In the genomic region with DNA sequence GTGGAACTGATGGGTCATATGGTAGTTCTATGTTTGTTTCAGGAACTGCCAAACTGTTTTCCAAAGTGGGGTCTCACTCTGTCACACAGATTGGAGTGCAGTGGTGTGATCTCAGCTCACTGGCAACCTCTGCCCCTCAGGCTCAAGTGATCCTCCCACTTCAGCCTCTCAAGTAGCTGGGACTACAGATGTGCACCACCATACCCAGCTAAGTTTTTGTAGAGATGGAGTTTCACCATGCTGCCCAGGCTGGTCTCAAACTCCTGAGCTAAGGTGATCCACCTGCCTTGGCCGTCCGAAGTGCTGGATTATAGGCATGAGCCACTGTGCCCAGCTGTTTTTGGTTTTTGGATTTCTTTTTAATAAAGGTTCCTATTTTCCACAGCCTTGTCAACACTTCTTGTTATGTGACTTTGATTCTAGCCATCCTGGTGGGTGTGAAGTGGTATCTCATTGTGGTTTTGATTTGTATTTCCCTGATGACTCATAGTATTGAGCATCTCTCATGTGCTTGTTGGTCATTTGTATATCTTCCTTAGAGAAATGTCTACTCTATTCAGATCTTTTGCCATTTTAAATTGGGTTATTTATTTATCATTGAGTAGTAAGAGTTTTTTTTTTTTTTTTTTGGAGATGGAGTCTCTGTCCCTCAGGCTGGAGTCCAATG, we compare ENCODE assay signal across 13 cellular contexts. TPM values are rescaled to one million over a fixed set of nuclear protein-coding genes. Genes with fewer than 3 reads are reported as not detected.
DNase-seq lines count a peak whose midpoint lies in the region; ATAC-seq, FAIRE-seq and TF ChIP-seq lines count a peak whose summit lies in the region.
"Had no signal": no experiment of that assay in that cellular context is flagged by ENCODE, and none has a peak within 500 bp of the region (broad histone marks: within the 10 kb centered on the region; RNA-seq: fewer than 3 reads in every experiment).

No MANE protein-coding gene starts in this region.

- H2AFZ ChIP-seq in astrocyte (ENCODE audit: low read depth, low read length) (no peak overlapping the region), keratinocyte (ENCODE audit: control insufficient read depth, low read length) (no peak overlapping the region)

- no peaks in the 10 kb centered on the region for H3K9me1 ChIP-seq in keratinocyte (ENCODE audit: control insufficient read depth, extremely low read depth, insufficient read depth, low read length)

- H3K4me1 Mint-ChIP-seq in CD4-positive, CD25-positive, alpha-beta regulatory T cell, result peaks cover 12 to 27% (median 14%) of the 10 kb centered on the region in 4 donors
- H3K4me1 Mint-ChIP-seq in HFFc6 (ENCODE audit: low read depth) (peaks cover 11% of the 10 kb centered on the region), astrocyte (ENCODE audit: low read depth, unreplicated experiment) (no peaks in the 10 kb centered on the region)

- H3K9ac ChIP-seq in astrocyte (ENCODE audit: low read length) (no peak overlapping the region), keratinocyte (ENCODE audit: control insufficient read depth, extremely low read depth, insufficient read depth, low read length) (peak overlapping the region; percentile 7)

- FAIRE-seq in astrocyte (lab: Jason Lieb, UNC) (no peak), keratinocyte (lab: Jason Lieb, UNC) (no peak)

- dilution Hi-C loops in keratinocyte (cut with MboI; ENCODE audit: extremely low pct_ligation_motif_present, low sequenced_read_pairs), result no loop called here

- peak; percentile 78 to 89 for ATAC-seq in CD4-positive, CD25-positive, alpha-beta regulatory T cell (ENCODE audit: low read depth in 2 of 2)
- ATAC-seq in GM21528 (IDR thresholded peaks at IDR 0.05; ENCODE audit: low FRiP score, unreplicated experiment) (no peak), GM19324 (IDR thresholded peaks at IDR 0.05; ENCODE audit: low FRiP score, unreplicated experiment) (no peak)
- ATAC-seq: HCT116 had no signal

- no peaks in the 10 kb centered on the region for H3K79me2 ChIP-seq in astrocyte (ENCODE audit: insufficient read depth, low read length)
- H3K79me2 ChIP-seq in keratinocyte (ENCODE audit: control insufficient read depth, insufficient read depth, low read length), result no peaks in the 10 kb centered on the region

- H3K36me3 ChIP-seq in CD4-positive, CD25-positive, alpha-beta regulatory T cell (ENCODE audit: control insufficient read depth, insufficient read depth, low read length), result peaks cover 62% of the 10 kb centered on the region
- H3K36me3 ChIP-seq in astrocyte (ENCODE audit: insufficient read depth, low read length) (peaks cover 31% of the 10 kb centered on the region), keratinocyte (ENCODE audit: control insufficient read depth in 2 of 2, extremely low read depth in 1 of 2, insufficient read depth in 2 of 2, low read length in 2 of 2) (peaks cover 13 to 63% of the 10 kb centered on the region in 2 experiments)

- no peak overlapping the region for H3K4me3 ChIP-seq in CD4-positive, CD25-positive, alpha-beta regulatory T cell (ENCODE audit: low read depth, low read length)
- no peak overlapping the region for H3K4me3 ChIP-seq in astrocyte (ENCODE audit: insufficient read depth, low read depth, low read length)
- no peak overlapping the region for H3K4me3 ChIP-seq in keratinocyte (ENCODE audit: control insufficient read depth in 2 of 3, extremely low read depth in 1 of 3, insufficient read depth in 2 of 3, low read depth in 1 of 3, low read length in 3 of 3)

- no peak overlapping the region for H3K27ac ChIP-seq in CD4-positive, CD25-positive, alpha-beta regulatory T cell (ENCODE audit: insufficient read depth, low read length, poor library complexity, severe bottlenecking)
- no peak overlapping the region for H3K27ac ChIP-seq in astrocyte (ENCODE audit: low read depth, low read length)
- peak overlapping the region; percentile 25 for H3K27ac ChIP-seq in keratinocyte (ENCODE audit: control insufficient read depth, insufficient read depth, low read length)
- no peak overlapping the region for H3K27ac ChIP-seq in substantia nigra (ENCODE audit: low read depth, low read length, poor library complexity, severe bottlenecking)

- H4K20me1 ChIP-seq in astrocyte (ENCODE audit: insufficient read depth, low read length) (peaks cover 11% of the 10 kb centered on the region), keratinocyte (ENCODE audit: control insufficient read depth, extremely low read depth, insufficient read depth, low read length) (peaks cover 3% of the 10 kb centered on the region)

- H3K27me3 ChIP-seq in CD4-positive, CD25-positive, alpha-beta regulatory T cell (ENCODE audit: control insufficient read depth, insufficient read depth, low read length), result no peaks in the 10 kb centered on the region
- no peaks in the 10 kb centered on the region for H3K27me3 ChIP-seq in astrocyte (ENCODE audit: insufficient read depth, low read length)
- H3K27me3 ChIP-seq in keratinocyte (ENCODE audit: control insufficient read depth, extremely low read depth, insufficient read depth, low read length), result no peaks in the 10 kb centered on the region

- H3K9me3 ChIP-seq in CD4-positive, CD25-positive, alpha-beta regulatory T cell (ENCODE audit: control insufficient read depth in 2 of 2, low read length in 2 of 2), result no peaks in the 10 kb centered on the region
- H3K9me3 ChIP-seq in astrocyte (ENCODE audit: insufficient read depth, low read depth, low read length) (no peaks in the 10 kb centered on the region), keratinocyte (ENCODE audit: control insufficient read depth, low read depth, low read length) (no peaks in the 10 kb centered on the region)

- no peaks in the 10 kb centered on the region for H3K4me1 ChIP-seq in CD4-positive, CD25-positive, alpha-beta regulatory T cell (ENCODE audit: control insufficient read depth, insufficient read depth, low read length, poor library complexity, severe bottlenecking)
- peaks cover 3% of the 10 kb centered on the region for H3K4me1 ChIP-seq in astrocyte (ENCODE audit: insufficient read depth, low read length)
- H3K4me1 ChIP-seq in keratinocyte (ENCODE audit: control insufficient read depth, extremely low read depth, insufficient read depth, low read length), result peaks cover 4% of the 10 kb centered on the region

- H3K36me3 Mint-ChIP-seq in CD4-positive, CD25-positive, alpha-beta regulatory T cell, result peaks cover 67% of the 10 kb centered on the region
- peaks cover 78% of the 10 kb centered on the region for H3K36me3 Mint-ChIP-seq in HFFc6 (ENCODE audit: low read depth)
- H3K36me3 Mint-ChIP-seq in astrocyte (ENCODE audit: low read depth, unreplicated experiment), result peaks cover 31% of the 10 kb centered on the region

- H3K4me2 ChIP-seq in astrocyte (ENCODE audit: low read length), result no peak overlapping the region
- H3K4me2 ChIP-seq in keratinocyte (ENCODE audit: control insufficient read depth, extremely low read depth, insufficient read depth, low read depth, low read length), result no peak overlapping the region

- H3K27ac Mint-ChIP-seq in CD4-positive, CD25-positive, alpha-beta regulatory T cell, result no peak overlapping the region
- H3K27ac Mint-ChIP-seq in HFFc6 (no peak overlapping the region), astrocyte (ENCODE audit: unreplicated experiment) (no peak overlapping the region)
- H3K27ac Mint-ChIP-seq: activated naive CD8-positive, alpha-beta T cell had no signal

- H3K4me3 Mint-ChIP-seq in CD4-positive, CD25-positive, alpha-beta regulatory T cell, result no peak overlapping the region
- H3K4me3 Mint-ChIP-seq in HFFc6 (no peak overlapping the region), astrocyte (ENCODE audit: unreplicated experiment) (no peak overlapping the region)
- H3K4me3 Mint-ChIP-seq: activated naive CD8-positive, alpha-beta T cell; naive B cell had no signal

- no peaks in the 10 kb centered on the region for H3K9me3 Mint-ChIP-seq in CD4-positive, CD25-positive, alpha-beta regulatory T cell
- H3K9me3 Mint-ChIP-seq in HFFc6 (no peaks in the 10 kb centered on the region), astrocyte (ENCODE audit: unreplicated experiment) (no peaks in the 10 kb centered on the region)
- H3K9me3 Mint-ChIP-seq: naive B cell had no signal

- H3K27me3 Mint-ChIP-seq in CD4-positive, CD25-positive, alpha-beta regulatory T cell, result no peaks in the 10 kb centered on the region
- H3K27me3 Mint-ChIP-seq in HFFc6 (ENCODE audit: insufficient read depth), result peaks cover 2% of the 10 kb centered on the region; the same call in 1 of the 2 replicates
- no peaks in the 10 kb centered on the region for H3K27me3 Mint-ChIP-seq in astrocyte (ENCODE audit: low read depth, unreplicated experiment)
- H3K27me3 Mint-ChIP-seq: activated naive CD8-positive, alpha-beta T cell; naive B cell had no signal

- no peak for TF ChIP-seq CTCF in HFFc6 (IDR thresholded peaks at IDR 0.05)
- TF ChIP-seq CTCF in astrocyte (IDR thresholded peaks at IDR 0.05; ENCODE audit: insufficient read depth, low read depth, low read length), result no peak
- no peak for TF ChIP-seq CTCF in keratinocyte (optimal IDR thresholded peaks at IDR 0.05 in 1 of 3, IDR thresholded peaks at IDR 0.05 in 1 of 3, conservative IDR thresholded peaks at IDR 0.05 in 1 of 3; ENCODE audit: extremely low read depth in 1 of 3, insufficient read depth in 2 of 3, low read length in 3 of 3)

- peak in 1 of 3 donors; percentile 40 for DNase-seq in CD4-positive, CD25-positive, alpha-beta regulatory T cell
- peak; percentile 32 for DNase-seq in HFFc6
- peak; percentile 68 for DNase-seq in astrocyte (ENCODE audit: low read depth)
- DNase-seq in keratinocyte (ENCODE audit: low read depth, low spot score), result no peak
- no peak for DNase-seq in substantia nigra (lab: John Stamatoyannopoulos, UW)
- no peak for DNase-seq in stimulated activated CD4-positive, alpha-beta T cell treated with anti-CD3 and anti-CD28 coated beads, Interleukin-4, amount 100 ng/mL, for 1 hour
- DNase-seq: COR-L47, naive B cell, NCI-H2227 treated with DMSO at 0.1 percent for 48 hours had no signal

RNA-seq across cellular contexts. Expression of a gene that starts 22.8 kb away (rescaled TPM):
- total RNA-seq in CD4-positive, CD25-positive, alpha-beta regulatory T cell, result 86.9 TPM
- polyA plus RNA-seq in CD4-positive, CD25-positive, alpha-beta regulatory T cell, result 10 to 100 TPM; 17.4 to 24.3 (median 20.4) TPM
- total RNA-seq in HFFc6 (2021; fragmentation: NEBNext Ultra II Directional; extraction: Animal tissue kit (Norgen Biotek cat#: 25700)), result 10 to 100 TPM; 25.4 to 46.2 (median 34.3) TPM
- total RNA-seq in astrocyte, result 36.7 and 42.4 TPM in 2 replicates
- 43.0 to 57.8 TPM (median 49.9 TPM) in 3 replicates for polyA plus RNA-seq in keratinocyte
- 67.7 TPM for polyA plus RNA-seq in keratinocyte (2011; ENCODE audit: low read depth)
- 16.7 and 21.3 TPM in 2 replicates for polyA plus RNA-seq in keratinocyte (2011; cell fraction: cytosol; rRNA removed)
- 137 and 162 TPM in 2 replicates for polyA plus RNA-seq in keratinocyte (2011; cell fraction: nucleus; rRNA removed)
- polyA plus RNA-seq in keratinocyte (2012; ENCODE audit: low replicate concordance), result 36.4 and 73.2 TPM in 2 replicates
- polyA minus RNA-seq in keratinocyte, result 114 to 172 TPM (median 130 TPM) in 3 replicates
- 45.1 TPM for polyA minus RNA-seq in keratinocyte (2011; cell fraction: cytosol; rRNA and poly(A)+ RNA removed)
- 175 and 222 TPM in 2 replicates for polyA minus RNA-seq in keratinocyte (2011; cell fraction: nucleus; rRNA and poly(A)+ RNA removed)

Comparison
In these comparisons a context has a peak if more than half of its experiments do, and no peak if none do; other contexts are left out.
1. ATAC-seq: peak in CD4-positive, CD25-positive, alpha-beta regulatory T cell (2 of 2); none in GM21528 (single experiment) and GM19324 (single experiment).
2. DNase-seq: peak in HFFc6 (single experiment) and astrocyte (single experiment); none in keratinocyte (single experiment), substantia nigra (0 of 49) and stimulated activated CD4-positive, alpha-beta T cell treated with anti-CD3 and anti-CD28 coated beads, Interleukin-4, amount 100 ng/mL, for 1 hour (single experiment).